ENCODE assay signal across 7 cellular contexts in the genomic region with DNA sequence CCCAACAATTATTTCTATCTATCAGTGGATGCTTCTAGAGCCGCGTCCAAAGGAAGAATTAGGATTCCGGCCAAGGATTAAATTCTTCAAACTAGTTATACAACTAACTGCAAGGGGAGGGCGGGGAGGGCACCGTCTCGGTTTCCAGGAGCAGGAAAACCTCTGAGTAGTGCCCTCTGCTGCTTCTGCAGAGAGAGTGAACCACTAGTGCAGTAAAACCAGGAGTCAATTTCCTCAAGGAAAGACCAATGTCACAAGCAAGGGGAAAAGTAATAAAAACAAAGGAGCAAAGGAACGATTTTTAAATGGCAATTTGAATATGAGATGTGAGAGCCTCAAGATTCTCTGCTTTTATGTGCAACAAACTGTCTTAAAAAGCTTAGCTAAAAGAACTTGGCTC. TPM values are rescaled to one million over a fixed set of nuclear protein-coding genes. Genes with fewer than 3 reads are reported as not detected.
DNase-seq lines count a peak whose midpoint lies in the region; ATAC-seq, FAIRE-seq and TF ChIP-seq lines count a peak whose summit lies in the region.

No MANE protein-coding gene starts in this region.

- H3K4me1 ChIP-seq in HCT116 (ENCODE audit: control insufficient read depth in 1 of 2, insufficient read depth in 2 of 2, low read length in 2 of 2): peaks cover 0 to 5% of the 10 kb centered on the region in 2 experiments; a peak in 2 of 4 replicates
- H3K4me1 ChIP-seq in tibial nerve: peaks cover 0 to 24% (median 6%) of the 10 kb centered on the region in 4 donors

- H3K9ac ChIP-seq in HCT116 (ENCODE audit: low read length): no peak overlapping the region

- H3K4me3 ChIP-seq in HCT116 (replicated peaks in 1 of 2; ENCODE audit: low read depth in 1 of 2, low read length in 2 of 2) (no peak overlapping the region), astrocyte of the cerebellum (ENCODE audit: low read depth, low read length) (no peak overlapping the region), tibial nerve (no peak overlapping the region)

- H3K9me2 ChIP-seq in HCT116 (ENCODE audit: insufficient read depth): no peaks in the 10 kb centered on the region

- peak; percentile 52 for TF ChIP-seq RAD21 in HCT116 (IDR thresholded peaks at IDR 0.05; ENCODE audit: low read depth)

- DNase-seq in HCT116 (ENCODE audit: low read depth, low spot score) (no peak), astrocyte of the cerebellum (ENCODE audit: low read depth) (no peak), iris pigment epithelial cell (ENCODE audit: low read depth) (peak; percentile 48), tibial nerve (ENCODE audit: low spot score in 2 of 2) (peak in 1 of 2 donors; percentile 26), NCI-H2081 (lab: John Stamatoyannopoulos, UW) (no peak), RCC 7860 (ENCODE audit: low spot score) (no peak), NCI-H446 treated with DMSO at 0.1 percent for 48 hours (lab: John Stamatoyannopoulos, UW) (no peak)

- peak; percentile 37 to 49 (median 44); a peak in 4 of 6 replicates for TF ChIP-seq CTCF in HCT116 (IDR thresholded peaks at IDR 0.05 in 2 of 3, conservative IDR thresholded peaks at IDR 0.05 in 1 of 3; ENCODE audit: borderline replicate concordance in 1 of 3, insufficient read depth in 1 of 3, low read depth in 2 of 3, low read length in 2 of 3)
- TF ChIP-seq CTCF in astrocyte of the cerebellum (IDR thresholded peaks at IDR 0.05; ENCODE audit: low read depth, low read length, missing control alignments): peak; percentile 63
- TF ChIP-seq CTCF in tibial nerve (IDR thresholded peaks at IDR 0.05): peak; percentile 26 to 50 (median 43)

- TF ChIP-seq POLR2A in HCT116 (IDR thresholded peaks at IDR 0.05; ENCODE audit: borderline replicate concordance, extremely low read depth, insufficient read depth, insufficient read length): no peak
- no peak for TF ChIP-seq POLR2A in tibial nerve (IDR thresholded peaks at IDR 0.05)

- CTCF ChIA-PET in HCT116 (lab: Charles Lee): interaction anchor here (1.0 to 1.3 kb wide), 2 partner anchors 270 to 386 kb away, joined by 3 to 5 read pairs; no protein-coding TSS in a partner anchor

- no peaks in the 10 kb centered on the region for H3K79me2 ChIP-seq in HCT116 (ENCODE audit: insufficient read depth, low read length)

- H3K4me2 ChIP-seq in HCT116 (ENCODE audit: low read length): no peak overlapping the region

- no peak overlapping the region for H2AFZ ChIP-seq in HCT116 (ENCODE audit: low read depth, low read length, poor library complexity, severe bottlenecking)

- RAD21 ChIA-PET in HCT116 (lab: Charles Lee; ENCODE audit: low non-redundant PET in 1 of 2, low total read pairs in 2 of 2, uncharacterized antibody in 2 of 2, unreplicated experiment in 2 of 2): no interaction called here

- BruUV-seq in HCT116 (replicated peaks; lab: Mats Ljungman, UMichigan): no TSS peak

- H3K27ac ChIP-seq in HCT116 (ENCODE audit: low read depth, low read length): no peak overlapping the region
- peak overlapping the region in 1 of 4 donors; percentile 41 for H3K27ac ChIP-seq in tibial nerve

- 4% methylated on average over 7 of the region's 7 CpGs for WGBS in tibial nerve, 2 donors

- no peak for TF ChIP-seq EP300 in tibial nerve (IDR thresholded peaks at IDR 0.05)

- H3K36me3 ChIP-seq in HCT116 (ENCODE audit: control insufficient read depth in 1 of 2, insufficient read depth in 2 of 2, low read length in 2 of 2) (no peaks in the 10 kb centered on the region), tibial nerve (no peaks in the 10 kb centered on the region)

- peaks cover 6% of the 10 kb centered on the region; the same call in 1 of the 2 replicates for H4K20me1 ChIP-seq in HCT116 (ENCODE audit: insufficient read depth)

- H3K9me3 ChIP-seq in HCT116 (ENCODE audit: control insufficient read depth in 1 of 2, insufficient read depth in 1 of 2, low read depth in 1 of 2, low read length in 2 of 2): no peaks in the 10 kb centered on the region
- H3K9me3 ChIP-seq in tibial nerve: no peaks in the 10 kb centered on the region

- no peak for FAIRE-seq in RCC 7860 (lab: Jason Lieb, UNC)

- intact Hi-C loops in HCT116 (cut with micrococcal nuclease): loop anchor here (2.0 to 5.0 kb wide), 4 partner anchors 86 to 1108 kb away; no protein-coding TSS in a partner anchor

- no peaks in the 10 kb centered on the region for H3K27me3 ChIP-seq in HCT116 (ENCODE audit: insufficient read depth, low read length)
- H3K27me3 ChIP-seq in tibial nerve: no peaks in the 10 kb centered on the region

- ATAC-seq in HCT116: peak; percentile 65

- POLR2A ChIA-PET in HCT116 (lab: Charles Lee): no interaction called here

- in situ Hi-C loops in astrocyte of the cerebellum (cut with HindIII; ENCODE audit: low sequenced_read_pairs): loop anchor here (10.0 kb wide), 1 partner anchor 266 kb away; a partner anchor contains a TSS

TF ChIP-seq in HCT116, 20 proteins besides CTCF, POLR2A, EP300 and RAD21:
- no peak for TF ChIP-seq SIN3A (IDR thresholded peaks at IDR 0.05; ENCODE audit: low read depth)
- TF ChIP-seq ZNF274 (IDR thresholded peaks at IDR 0.05; ENCODE audit: low read depth, low read length): no peak
- TF ChIP-seq, protein P1, sequence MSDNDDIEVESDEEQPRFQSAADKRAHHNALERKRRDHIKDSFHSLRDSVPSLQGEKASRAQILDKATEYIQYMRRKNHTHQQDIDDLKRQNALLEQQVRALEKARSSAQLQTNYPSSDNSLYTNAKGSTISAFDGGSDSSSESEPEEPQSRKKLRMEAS (IDR thresholded peaks at IDR 0.05): no peak
- no peak for TF ChIP-seq CEBPB (IDR thresholded peaks at IDR 0.05; ENCODE audit: low read depth)
- TF ChIP-seq CBX3 (IDR thresholded peaks at IDR 0.05; ENCODE audit: low read depth): no peak
- no peak for TF ChIP-seq YY1 (IDR thresholded peaks at IDR 0.05; ENCODE audit: extremely low read depth, insufficient replicate concordance, low read depth, low read length)
- TF ChIP-seq FOSL1 (IDR thresholded peaks at IDR 0.05; ENCODE audit: low read depth): no peak

RNA-seq across cellular contexts. Expression of a gene that starts 16.5 kb away (rescaled TPM):
- total RNA-seq in HCT116 (2021; ENCODE audit: unreplicated experiment): 23.3 TPM
- polyA plus RNA-seq in HCT116 (2012): 13.4 and 13.9 TPM in 2 replicates
- 10 to 100 TPM; 25.3 to 30.4 (median 26.7) TPM for total RNA-seq in tibial nerve

RNA-seq across cellular contexts. Expression of a gene that starts 43.1 kb away (rescaled TPM):
- total RNA-seq in HCT116 (2021; ENCODE audit: unreplicated experiment) (15.9 TPM), tibial nerve (10 to 100 TPM; 10.9 to 21.3 (median 15.2) TPM)
- 7.7 and 7.8 TPM in 2 replicates for polyA plus RNA-seq in HCT116 (2012)

RNA-seq across cellular contexts. Expression of a gene that starts 53.9 kb away (rescaled TPM):
- total RNA-seq in HCT116 (2021; ENCODE audit: unreplicated experiment): 0.57 TPM
- 0.24 and 0.38 TPM in 2 replicates for polyA plus RNA-seq in HCT116 (2012)
- 1 to 10 TPM in 1 of 4 donors, under 1 TPM in 1, not detected in 2; 0.84 to 3.6 TPM for total RNA-seq in tibial nerve
